ENCODE assay signal across 13 cellular contexts in genomic region chr1:8133190-8133589, GRCh38.
DNase-seq lines count a peak whose midpoint lies in the region; ATAC-seq and TF ChIP-seq lines count a peak whose summit lies in the region.
"Had no signal": no experiment of that assay in that cellular context is flagged by ENCODE, and none has a peak within 500 bp of the region (broad histone marks: within the 10 kb centered on the region; RNA-seq: fewer than 3 reads in every experiment).

No MANE protein-coding gene starts in this region.

- H3K4me1 ChIP-seq in duodenal mucosa (ENCODE audit: control insufficient read depth in 1 of 2, insufficient read depth in 2 of 2, low read length in 2 of 2) = no peaks in the 10 kb centered on the region
- H3K4me1 ChIP-seq in osteoblast (ENCODE audit: insufficient read depth, low read length) = peaks cover 40% of the 10 kb centered on the region
- peaks cover 3 to 9% of the 10 kb centered on the region in 2 donors for H3K4me1 ChIP-seq in aorta (ENCODE audit: control insufficient read depth in 1 of 2, insufficient read depth in 2 of 2, low read length in 2 of 2)

- intact Hi-C loops in Right ventricle myocardium inferior (cut with DNase I) (no loop called here), cardiac septum (cut with DNase I) (no loop called here), aorta (cut with DNase I) (loop anchor here (5.0 kb wide), 1 partner anchor 36 kb away; no protein-coding TSS in a partner anchor)

- H3K27ac ChIP-seq in duodenal mucosa (ENCODE audit: low read depth, low read length) (peak overlapping the region; percentile 39), osteoblast (ENCODE audit: low read depth, low read length) (peak overlapping the region; percentile 90), aorta (ENCODE audit: low read depth in 1 of 2, low read length in 2 of 2) (peak overlapping the region in 1 of 2 donors; percentile 97), caudate nucleus (ENCODE audit: low read depth, low read length) (no peak overlapping the region)
- H3K27ac ChIP-seq: KMS-11 had no signal

- 2 to 14% methylated on average over 5 of the region's 5 CpGs for WGBS in aorta, 2 donors

- H3K4me2 ChIP-seq in osteoblast (ENCODE audit: insufficient read depth, low read length) = peak overlapping the region; percentile 88
- H3K4me2 ChIP-seq: KMS-11 had no signal

- ATAC-seq in Right ventricle myocardium inferior = peak; percentile 18
- ATAC-seq in aorta (ENCODE audit: low FRiP score) = peak; percentile 45
- ATAC-seq in HG02885 (IDR thresholded peaks at IDR 0.05; ENCODE audit: poor library complexity, unreplicated experiment) = no peak

- H4K20me1 ChIP-seq in osteoblast (ENCODE audit: insufficient read depth, low read length) = no peaks in the 10 kb centered on the region

- H3K36me3 ChIP-seq in duodenal mucosa (ENCODE audit: control insufficient read depth in 1 of 2, insufficient read depth in 2 of 2, low read length in 2 of 2) (no peaks in the 10 kb centered on the region), osteoblast (ENCODE audit: insufficient read depth, low read length) (no peaks in the 10 kb centered on the region), aorta (ENCODE audit: control insufficient read depth in 1 of 2, insufficient read depth in 2 of 2, low read length in 1 of 2) (no peaks in the 10 kb centered on the region)

- no peaks in the 10 kb centered on the region for H3K79me2 ChIP-seq in osteoblast (ENCODE audit: insufficient read depth, low read length)

- peak overlapping the region; percentile 13 for H2AFZ ChIP-seq in osteoblast (ENCODE audit: low read length)

- TF ChIP-seq CTCF in osteoblast (IDR thresholded peaks at IDR 0.05; ENCODE audit: extremely low read depth, low read depth, low read length) = no peak

- H3K9ac ChIP-seq in duodenal mucosa (ENCODE audit: low read depth in 1 of 2, low read length in 2 of 2) = no peak overlapping the region
- H3K9ac ChIP-seq: KMS-11 had no signal

- DNase-seq in Right ventricle myocardium inferior (ENCODE audit: missing footprints) (no peak), cardiac septum (ENCODE audit: low spot score) (no peak), osteoblast (ENCODE audit: insufficient read length, low spot score, missing footprints) (no peak), aorta (no peak), foreskin melanocyte (no peak), caudate nucleus (lab: John Stamatoyannopoulos, UW) (no peak)
- DNase-seq: activated CD4-positive, alpha-beta T cell treated with anti-CD3 and anti-CD28 coated beads, Interleukin-2, amount 50 U/mL, for 48 hours; endodermal cell; NCI-H524; retina had no signal

- no peaks in the 10 kb centered on the region for H3K27me3 ChIP-seq in duodenal mucosa (ENCODE audit: control insufficient read depth in 1 of 2, insufficient read depth in 2 of 2, low read length in 2 of 2)
- H3K27me3 ChIP-seq in osteoblast (ENCODE audit: insufficient read depth, low read length) = no peaks in the 10 kb centered on the region
- H3K27me3 ChIP-seq in aorta (ENCODE audit: control insufficient read depth in 1 of 2, insufficient read depth in 2 of 2, low read length in 1 of 2) = no peaks in the 10 kb centered on the region

- H3K9me3 ChIP-seq in duodenal mucosa (ENCODE audit: control insufficient read depth in 1 of 2, low read length in 2 of 2) (no peaks in the 10 kb centered on the region), osteoblast (ENCODE audit: low read depth, low read length) (no peaks in the 10 kb centered on the region), aorta (ENCODE audit: control insufficient read depth, low read length) (no peaks in the 10 kb centered on the region)

- no peak overlapping the region for H3K4me3 ChIP-seq in duodenal mucosa (ENCODE audit: low read depth in 1 of 2, low read length in 2 of 2)
- H3K4me3 ChIP-seq in osteoblast (ENCODE audit: insufficient read depth, low read length) = peak overlapping the region; percentile 8
- H3K4me3 ChIP-seq in aorta (ENCODE audit: low read length in 2 of 2) = no peak overlapping the region

Comparison
In these comparisons a context has a peak if more than half of its experiments do, and no peak if none do; other contexts are left out.
1. intact Hi-C loops: an anchor here in aorta (5.0 kb wide); none called in Right ventricle myocardium inferior and cardiac septum.